Comparison of ENCODE assay signal across 18 cellular contexts in the genomic region with DNA sequence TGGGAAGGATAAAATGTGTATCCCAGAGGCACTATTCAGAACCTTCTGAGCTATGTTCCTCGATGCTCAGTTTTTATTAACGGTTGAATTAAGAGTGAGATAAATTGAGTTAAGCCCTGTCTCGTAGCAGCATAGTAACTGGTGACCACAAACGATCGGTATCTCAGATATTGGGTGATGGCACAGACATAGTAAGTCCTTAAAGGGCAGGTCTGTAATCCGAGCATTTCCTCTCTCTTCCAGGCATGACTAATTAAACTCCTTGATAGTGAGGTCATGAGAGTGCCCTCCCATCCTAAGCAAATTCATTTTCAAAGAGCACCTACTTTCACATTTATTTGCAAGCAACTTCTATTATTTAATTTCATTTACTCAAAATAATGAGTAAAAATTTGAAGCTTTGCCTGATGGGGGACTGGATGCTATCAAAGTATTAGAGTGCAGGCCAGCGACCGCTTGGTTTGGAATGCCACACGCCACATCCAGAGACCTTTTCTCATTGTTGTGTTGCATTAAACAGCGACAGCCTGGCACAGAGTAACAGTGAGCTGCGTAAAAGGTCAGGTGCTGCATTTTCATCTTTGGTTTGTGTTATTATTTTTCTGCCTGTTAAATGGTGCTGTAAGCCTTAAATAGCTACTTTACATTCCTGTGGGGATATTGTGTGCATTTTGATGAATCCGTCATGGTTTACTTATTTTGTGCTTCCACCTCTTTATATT.
DNase-seq lines count a peak whose midpoint lies in the region; ATAC-seq, FAIRE-seq and TF ChIP-seq lines count a peak whose summit lies in the region.
"Had no signal": no experiment of that assay in that cellular context is flagged by ENCODE, and none has a peak within 500 bp of the region (broad histone marks: within the 10 kb centered on the region; RNA-seq: fewer than 3 reads in every experiment).

No MANE protein-coding gene starts in this region.

- peaks cover 27% of the 10 kb centered on the region for H3K4me1 ChIP-seq in cardiac muscle cell (ENCODE audit: low read depth)
- no peaks in the 10 kb centered on the region for H3K4me1 ChIP-seq in effector memory CD4-positive, alpha-beta T cell (ENCODE audit: control insufficient read depth, insufficient read depth, low read length, poor library complexity, severe bottlenecking)

- H3K27ac ChIP-seq in cardiac muscle cell (peak overlapping the region; percentile 59), RWPE1 (no peak overlapping the region)
- no peak overlapping the region for H3K27ac ChIP-seq in effector memory CD4-positive, alpha-beta T cell (ENCODE audit: insufficient read depth, low read length, poor library complexity, severe bottlenecking)

- no peaks in the 10 kb centered on the region for H3K9me3 ChIP-seq in cardiac muscle cell (ENCODE audit: low read depth)
- H3K9me3 ChIP-seq in effector memory CD4-positive, alpha-beta T cell (ENCODE audit: control insufficient read depth, low read length), result no peaks in the 10 kb centered on the region

- no peak overlapping the region for H3K4me3 Mint-ChIP-seq in activated CD8-positive, alpha-beta T cell treated with anti-CD3 and anti-CD28 coated beads, Interleukin-2, amount 10 ng/mL, durations not matched to agents 7 days and 5 days
- H3K4me3 Mint-ChIP-seq: type B pancreatic cell had no signal

- DNase-seq in cardiac muscle cell (ENCODE audit: low read depth in 1 of 2, low spot score in 1 of 2) (no peak), Right ventricle myocardium inferior (ENCODE audit: missing footprints) (no peak), RWPE1 (ENCODE audit: low spot score) (peak; percentile 40), glomerular visceral epithelial cell (ENCODE audit: extremely low spot score) (peak; percentile 17), urothelium cell line (ENCODE audit: low spot score) (peak; percentile 79), NCI-H1105 (lab: John Stamatoyannopoulos, UW) (no peak)
- no peak for DNase-seq in effector memory CD4-positive, alpha-beta T cell
- DNase-seq in activated CD8-positive, alpha-beta T cell treated with anti-CD3 and anti-CD28 coated beads, Interleukin-2, amount 10 ng/mL, durations not matched to agents 7 days and 5 days, result no peak
- DNase-seq: ACHN; activated CD4-positive, alpha-beta T cell treated with anti-CD3 and anti-CD28 coated beads, Interleukin-2, amount 50 U/mL, for 4 hours; activated gamma-delta T cell; DMS153; left cardiac atrium; NCI-H1092 treated with DMSO at 0.1 percent for 48 hours; nucleus accumbens; T-helper 2 cell had no signal

- H3K27ac Mint-ChIP-seq in activated CD8-positive, alpha-beta T cell treated with anti-CD3 and anti-CD28 coated beads, Interleukin-2, amount 10 ng/mL, durations not matched to agents 7 days and 5 days, result no peak overlapping the region
- H3K27ac Mint-ChIP-seq: type B pancreatic cell had no signal

- H3K36me3 Mint-ChIP-seq in activated CD8-positive, alpha-beta T cell treated with anti-CD3 and anti-CD28 coated beads, Interleukin-2, amount 10 ng/mL, durations not matched to agents 7 days and 5 days (ENCODE audit: low read depth), result no peaks in the 10 kb centered on the region

- no peaks in the 10 kb centered on the region for H3K4me1 Mint-ChIP-seq in activated CD8-positive, alpha-beta T cell treated with anti-CD3 and anti-CD28 coated beads, Interleukin-2, amount 10 ng/mL, durations not matched to agents 7 days and 5 days (ENCODE audit: low read depth)

- FAIRE-seq in urothelium cell line (lab: Jason Lieb, UNC), result peak; percentile 99
- FAIRE-seq: GM12878 had no signal

- H3K36me3 ChIP-seq in cardiac muscle cell, result no peaks in the 10 kb centered on the region
- H3K36me3 ChIP-seq in effector memory CD4-positive, alpha-beta T cell (ENCODE audit: control insufficient read depth, insufficient read depth, low read length), result no peaks in the 10 kb centered on the region

- H3K9me3 Mint-ChIP-seq in activated CD8-positive, alpha-beta T cell treated with anti-CD3 and anti-CD28 coated beads, Interleukin-2, amount 10 ng/mL, durations not matched to agents 7 days and 5 days (ENCODE audit: insufficient read depth), result no peaks in the 10 kb centered on the region
- H3K9me3 Mint-ChIP-seq: type B pancreatic cell had no signal

- intact Hi-C loops in Right ventricle myocardium inferior (cut with DNase I), result no loop called here

- no peaks in the 10 kb centered on the region for H3K27me3 Mint-ChIP-seq in activated CD8-positive, alpha-beta T cell treated with anti-CD3 and anti-CD28 coated beads, Interleukin-2, amount 10 ng/mL, durations not matched to agents 7 days and 5 days (ENCODE audit: low read depth)
- H3K27me3 Mint-ChIP-seq: type B pancreatic cell had no signal

- no peaks in the 10 kb centered on the region for H3K27me3 ChIP-seq in cardiac muscle cell
- no peaks in the 10 kb centered on the region for H3K27me3 ChIP-seq in effector memory CD4-positive, alpha-beta T cell (replicated peaks; ENCODE audit: control insufficient read depth, insufficient read depth, low read length, poor library complexity, severe bottlenecking)

- CTCF ChIA-PET in RWPE1 (lab: Yijun Ruan, JAX), result interaction anchor here (0.6 kb wide), 2 partner anchors 22 to 176 kb away, joined by 3 to 4 read pairs; no protein-coding TSS in a partner anchor
- CTCF ChIA-PET in activated CD8-positive, alpha-beta T cell treated with anti-CD3 and anti-CD28 coated beads, Interleukin-2, amount 10 ng/mL, durations not matched to agents 7 days and 5 days (lab: Charles Lee), result no interaction called here

- POLR2A ChIA-PET in RWPE1 (lab: Yijun Ruan, JAX; ENCODE audit: low non-redundant PET), result no interaction called here
- POLR2A ChIA-PET in activated CD8-positive, alpha-beta T cell treated with anti-CD3 and anti-CD28 coated beads, Interleukin-2, amount 10 ng/mL, durations not matched to agents 7 days and 5 days (lab: Charles Lee), result no interaction called here

- H3K4me3 ChIP-seq in cardiac muscle cell, result no peak overlapping the region
- H3K4me3 ChIP-seq in effector memory CD4-positive, alpha-beta T cell (ENCODE audit: insufficient read depth, low read depth, low read length, poor library complexity, severe bottlenecking), result no peak overlapping the region
- H3K4me3 ChIP-seq: GM12878 had no signal

- no peak for ATAC-seq in Right ventricle myocardium inferior
- ATAC-seq in activated CD8-positive, alpha-beta T cell treated with anti-CD3 and anti-CD28 coated beads, Interleukin-2, amount 10 ng/mL, durations not matched to agents 7 days and 5 days, result no peak
- ATAC-seq: GM12878, left cardiac atrium had no signal

- TF ChIP-seq CTCF in cardiac muscle cell (IDR thresholded peaks at IDR 0.05; ENCODE audit: low read depth, low read length), result no peak
- TF ChIP-seq CTCF in RWPE1 (conservative IDR thresholded peaks at IDR 0.05; ENCODE audit: low read depth), result no peak

Comparison
In these comparisons a context has a peak if more than half of its experiments do, and no peak if none do; other contexts are left out.
1. DNase-seq: peak in RWPE1 (single experiment), glomerular visceral epithelial cell (single experiment) and urothelium cell line (single experiment); none in cardiac muscle cell (0 of 2), Right ventricle myocardium inferior (single experiment), effector memory CD4-positive, alpha-beta T cell (0 of 3), activated CD8-positive, alpha-beta T cell treated with anti-CD3 and anti-CD28 coated beads, Interleukin-2, amount 10 ng/mL, durations not matched to agents 7 days and 5 days (single experiment) and NCI-H1105 (single experiment).